17 cellular contexts compared by ENCODE assay signal in genomic region chr9:87834357-87834756, GRCh38. TPM values are rescaled to one million over a fixed set of nuclear protein-coding genes. Genes with fewer than 3 reads are reported as not detected.
DNase-seq lines count a peak whose midpoint lies in the region; ATAC-seq and TF ChIP-seq lines count a peak whose summit lies in the region.
"Had no signal": no experiment of that assay in that cellular context is flagged by ENCODE, and none has a peak within 500 bp of the region (broad histone marks: within the 10 kb centered on the region; RNA-seq: fewer than 3 reads in every experiment).

No MANE protein-coding gene starts in this region.

- H3K18ac ChIP-seq in H9 (ENCODE audit: insufficient read length, low read depth, low read length): no peak overlapping the region

- no peaks in the 10 kb centered on the region for H3K79me2 ChIP-seq in H9 (ENCODE audit: insufficient read depth, low read length)

- H2BK5ac ChIP-seq in H9 (ENCODE audit: insufficient read length, low read length): no peak overlapping the region

- H3K9ac ChIP-seq in H9 (ENCODE audit: extremely low read depth, insufficient read length, low read length): no peak overlapping the region
- H3K9ac ChIP-seq: BLaER1 treated with 17β-estradiol and CSF1 and Interleukin-3, amounts not matched to agents 10 nM and 100 nM had no signal

- WGBS in H9 (ENCODE audit: extremely low coverage, insufficient read length, low lambda C conversion rate): no CpG with 5 or more reads among the region's 14 CpGs
- 66% methylated on average over 14 of the region's 14 CpGs for WGBS in prostate gland

- peak; percentile 24 for DNase-seq in A673 (ENCODE audit: low spot score)
- DNase-seq in H9: peak; percentile 91
- peak; percentile 13 for DNase-seq in SK-MEL-5 (ENCODE audit: low read depth, low spot score)
- peak; percentile 37 for DNase-seq in glutamatergic neuron
- no peak for DNase-seq in prostate gland (ENCODE audit: low spot score)
- no peak for DNase-seq in activated CD4-positive, alpha-beta T cell treated with anti-CD3 and anti-CD28 coated beads, Interleukin-2, amount 50 U/mL, for 48 hours
- DNase-seq: activated CD8-positive, alpha-beta memory T cell treated with anti-CD3 and anti-CD28 coated beads, Interleukin-2, amount 50 U/mL, for 48 hours; IMR-90; naive thymus-derived CD4-positive, alpha-beta T cell; NCI-H1694 treated with DMSO at 0.1 percent for 48 hours had no signal

- TF ChIP-seq CTCF in A673 (conservative IDR thresholded peaks at IDR 0.05; ENCODE audit: low read depth, low read length) (peak; percentile 43; the same call in 1 of the 2 replicates), H9 (conservative IDR thresholded peaks at IDR 0.05) (peak; percentile 76), glutamatergic neuron (IDR thresholded peaks at IDR 0.05; ENCODE audit: partially characterized antibody, unreplicated experiment) (no peak), prostate gland (IDR thresholded peaks at IDR 0.05) (no peak)

- intact Hi-C loops in A673 (cut with micrococcal nuclease; ENCODE audit: unreplicated experiment): no loop called here
- intact Hi-C loops in prostate gland (cut with DNase I): no loop called here

- H3K27ac Mint-ChIP-seq in H9 (no peak overlapping the region), glutamatergic neuron (ENCODE audit: unreplicated experiment) (no peak overlapping the region)

- no peak overlapping the region for H3T11ph ChIP-seq in H9 (ENCODE audit: low read length)

- H4K5ac ChIP-seq in H9 (ENCODE audit: insufficient read length, low read depth, low read length): no peak overlapping the region

- H2BK12ac ChIP-seq in H9 (ENCODE audit: insufficient read length, low read depth, low read length): no peak overlapping the region

- H2AFZ ChIP-seq in H9 (ENCODE audit: low read length): no peak overlapping the region

- no peak overlapping the region for H3K4me3 Mint-ChIP-seq in H9
- H3K4me3 Mint-ChIP-seq in glutamatergic neuron (ENCODE audit: unreplicated experiment): no peak overlapping the region
- H3K4me3 Mint-ChIP-seq: naive thymus-derived CD4-positive, alpha-beta T cell had no signal

- no peak for TF ChIP-seq POLR2A in prostate gland (IDR thresholded peaks at IDR 0.05)

- H3K79me1 ChIP-seq in H9 (ENCODE audit: insufficient read depth, low read depth, low read length, poor library complexity, severe bottlenecking): no peaks in the 10 kb centered on the region

- no peak overlapping the region for H3K56ac ChIP-seq in H9 (ENCODE audit: insufficient read length, low read depth, low read length)

- no TSS peak for BruUV-seq in A673 (replicated peaks; lab: Mats Ljungman, UMichigan)

- H3K14ac ChIP-seq in H9 (ENCODE audit: insufficient read depth, low read length): no peak overlapping the region

- POLR2A ChIA-PET in A673 (lab: Charles Lee; ENCODE audit: low non-redundant PET): no interaction called here

- H3K27ac ChIP-seq in A673 (ENCODE audit: low read depth, low read length, poor library complexity, severe bottlenecking): no peak overlapping the region
- no peak overlapping the region for H3K27ac ChIP-seq in H9 (ENCODE audit: insufficient read length, low read depth, low read length)
- H3K27ac ChIP-seq in prostate gland: no peak overlapping the region
- H3K27ac ChIP-seq: BLaER1 treated with 17β-estradiol and CSF1 and Interleukin-3, amounts not matched to agents 10 nM and 100 nM had no signal

- H3K9me3 Mint-ChIP-seq in H9: 0 out of 5 replicates have a peak, but pooled peaks cover 0 to under 1% of the 10 kb centered on the region in 2 experiments
- H3K9me3 Mint-ChIP-seq in glutamatergic neuron (ENCODE audit: unreplicated experiment): no peaks in the 10 kb centered on the region
- H3K9me3 Mint-ChIP-seq: naive thymus-derived CD4-positive, alpha-beta T cell had no signal

- H3K27me3 ChIP-seq in A673 (replicated peaks; ENCODE audit: insufficient read depth, low read depth, low read length, poor library complexity) (no peaks in the 10 kb centered on the region), H9 (ENCODE audit: insufficient read depth, low read length) (no peaks in the 10 kb centered on the region), prostate gland (replicated peaks; ENCODE audit: insufficient read depth) (no peaks in the 10 kb centered on the region)

- H4K8ac ChIP-seq in H9 (replicated peaks; ENCODE audit: insufficient read length, low read depth, low read length): no peak overlapping the region

- no peak overlapping the region for H2BK120ac ChIP-seq in H9 (ENCODE audit: low read depth, low read length, poor library complexity, severe bottlenecking)

- CTCF ChIA-PET in A673 (lab: Charles Lee): no interaction called here

- no peaks in the 10 kb centered on the region for H3K23me2 ChIP-seq in H9 (ENCODE audit: insufficient read length, low read depth, low read length, poor library complexity, severe bottlenecking)

- H3K27me3 Mint-ChIP-seq in H9 (ENCODE audit: low read depth) (peaks cover 3% of the 10 kb centered on the region), glutamatergic neuron (ENCODE audit: unreplicated experiment) (no peaks in the 10 kb centered on the region)

- H2AK5ac ChIP-seq in H9 (ENCODE audit: insufficient read length, low read length): no peak overlapping the region

- peaks cover 14 to 17% of the 10 kb centered on the region in 2 experiments for H3K4me1 Mint-ChIP-seq in H9
- peaks cover 8% of the 10 kb centered on the region for H3K4me1 Mint-ChIP-seq in glutamatergic neuron (ENCODE audit: low read depth, unreplicated experiment)

- no peaks in the 10 kb centered on the region for H3K4me1 ChIP-seq in A673 (ENCODE audit: insufficient read depth, low read length, poor library complexity, severe bottlenecking)
- peaks cover 3% of the 10 kb centered on the region; the same call in 1 of the 2 replicates for H3K4me1 ChIP-seq in H9 (ENCODE audit: insufficient read depth, low read length)
- no peaks in the 10 kb centered on the region for H3K4me1 ChIP-seq in prostate gland (replicated peaks)

- no peak for ATAC-seq in GM18502 (IDR thresholded peaks at IDR 0.05; ENCODE audit: poor library complexity, unreplicated experiment)
- ATAC-seq in GM21576 (IDR thresholded peaks at IDR 0.05; ENCODE audit: unreplicated experiment): no peak
- ATAC-seq: naive thymus-derived CD4-positive, alpha-beta T cell; sciatic nerve had no signal

- H3K36me3 ChIP-seq in A673 (ENCODE audit: insufficient read depth, low read length, poor library complexity, severe bottlenecking): no peaks in the 10 kb centered on the region
- no peaks in the 10 kb centered on the region for H3K36me3 ChIP-seq in prostate gland
- H3K36me3 ChIP-seq: BLaER1 treated with 17β-estradiol and CSF1 and Interleukin-3, amounts not matched to agents 10 nM and 100 nM had no signal

- H3K4me2 ChIP-seq in H9 (ENCODE audit: insufficient read depth, insufficient read length, low read length): no peak overlapping the region
- H3K4me2 ChIP-seq: BLaER1 treated with 17β-estradiol and CSF1 and Interleukin-3, amounts not matched to agents 10 nM and 100 nM had no signal

- H3K4me3 ChIP-seq in A673 (ENCODE audit: low read depth, low read length, poor library complexity, severe bottlenecking) (no peak overlapping the region), prostate gland (no peak overlapping the region)
- H3K4me3 ChIP-seq: BLaER1 treated with 17β-estradiol and CSF1 and Interleukin-3, amounts not matched to agents 10 nM and 100 nM had no signal

- no peak overlapping the region for H3K4ac ChIP-seq in H9 (ENCODE audit: low read depth, low read length)

- H3K9me3 ChIP-seq in A673 (ENCODE audit: low read depth, low read length, poor library complexity, severe bottlenecking) (no peaks in the 10 kb centered on the region), H9 (ENCODE audit: control insufficient read depth, low read depth, low read length) (no peaks in the 10 kb centered on the region), prostate gland (no peaks in the 10 kb centered on the region)

- no peak overlapping the region for H4K91ac ChIP-seq in H9 (ENCODE audit: insufficient read length, low read depth, low read length)

- H2BK15ac ChIP-seq in H9 (ENCODE audit: low read depth, low read length): no peak overlapping the region

- no peaks in the 10 kb centered on the region for H4K20me1 ChIP-seq in H9 (ENCODE audit: control insufficient read depth, insufficient read depth, insufficient read length)
- H4K20me1 ChIP-seq: BLaER1 treated with 17β-estradiol and CSF1 and Interleukin-3, amounts not matched to agents 10 nM and 100 nM had no signal

- no peak overlapping the region for H2BK20ac ChIP-seq in H9 (ENCODE audit: low read depth, low read length, poor library complexity, severe bottlenecking)

- in situ Hi-C loops in SK-MEL-5 (cut with HindIII; ENCODE audit: low pct_unique_long_range_greater_than_20kb, low sequenced_read_pairs): no loop called here

- no peak overlapping the region for H3K23ac ChIP-seq in H9 (ENCODE audit: insufficient read length, low read depth, low read length)

- H3K36me3 Mint-ChIP-seq in H9 (ENCODE audit: insufficient read depth in 1 of 3, low read depth in 3 of 3): no peaks in the 10 kb centered on the region
- peaks cover 6% of the 10 kb centered on the region for H3K36me3 Mint-ChIP-seq in glutamatergic neuron (ENCODE audit: unreplicated experiment)
- H3K36me3 Mint-ChIP-seq: naive thymus-derived CD4-positive, alpha-beta T cell had no signal

RNA-seq across cellular contexts. Expression of gene SPATA31E1, which starts 48.3 kb away (rescaled TPM):
- not detected in 2 replicates for total RNA-seq in A673 (2021)
- total RNA-seq in H9 (2021): 0.07 and 0.09 TPM in 2 replicates
- total RNA-seq in SK-MEL-5 (2014; rRNA removed; shearing (Covaris generic)): not detected in 2 replicates
- polyA plus RNA-seq in SK-MEL-5 (2015; cell fraction: cytosol; rRNA removed): not detected in 2 replicates
- not detected in 2 replicates for polyA plus RNA-seq in SK-MEL-5 (2015; cell fraction: nucleus; rRNA removed)
- total RNA-seq in glutamatergic neuron (ENCODE audit: unreplicated experiment): 0.71 TPM
- under 1 TPM in 1 of 2 donors, not detected in 1; 0.68 TPM for total RNA-seq in prostate gland
- total RNA-seq: dermis microvascular lymphatic vessel endothelial cell; frontal cortex; IMR-90; naive thymus-derived CD4-positive, alpha-beta T cell; sciatic nerve had no signal
- polyA plus RNA-seq: adipose tissue; naive thymus-derived CD4-positive, alpha-beta T cell had no signal

Comparison
In these comparisons a context has a peak if more than half of its experiments do, and no peak if none do; other contexts are left out.
1. DNase-seq: peak in A673 (single experiment), H9 (single experiment), SK-MEL-5 (single experiment) and glutamatergic neuron (single experiment); none in prostate gland (single experiment) and activated CD4-positive, alpha-beta T cell treated with anti-CD3 and anti-CD28 coated beads, Interleukin-2, amount 50 U/mL, for 48 hours (0 of 2).
2. CTCF ChIP-seq: peak in A673 (single experiment) and H9 (single experiment); none in glutamatergic neuron (single experiment) and prostate gland (0 of 4).